In the genomic region with DNA sequence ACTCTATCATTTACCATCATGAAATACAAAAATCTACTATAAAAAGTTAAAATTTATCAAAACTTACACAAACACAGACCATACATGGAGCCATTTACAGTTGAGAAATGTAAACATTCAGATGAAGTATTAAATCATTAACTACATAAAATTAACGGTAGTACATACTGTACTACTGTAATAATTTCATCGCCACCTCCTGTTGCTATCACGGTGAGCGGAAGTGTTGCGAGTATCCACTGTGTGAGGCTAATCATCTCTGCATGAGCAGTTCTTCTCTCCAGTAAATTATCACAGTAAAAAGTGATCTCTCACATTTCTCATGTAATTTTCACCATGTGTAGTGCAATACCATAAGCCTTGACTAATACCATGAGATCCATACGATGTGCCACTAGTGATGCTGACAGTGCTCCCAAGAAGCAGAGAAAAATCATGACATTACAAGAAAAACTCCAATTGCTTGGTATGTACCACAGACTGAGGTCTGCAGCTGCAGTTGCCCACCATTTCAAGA, we compare ENCODE assay signal across 15 cellular contexts.
"Had no signal": no experiment of that assay in that cellular context is flagged by ENCODE, and none has a peak within 500 bp of the region (broad histone marks: within the 10 kb centered on the region; RNA-seq: fewer than 3 reads in every experiment).

No MANE protein-coding gene starts in this region.

- H3K4me3 Mint-ChIP-seq: memory B cell, neural crest cell had no signal

- DNase-seq: activated CD8-positive, alpha-beta memory T cell treated with anti-CD3 and anti-CD28 coated beads, Interleukin-2, amount 50 U/mL, for 48 hours; activated naive CD4-positive, alpha-beta T cell treated with Interleukin-2 at 50 U/mL for 16 hours; amniotic stem cell; caudate nucleus; colonic mucosa; esophagus squamous epithelium; hippocampal formation; left ventricle myocardium superior; sigmoid colon; spleen; tibial artery; uterus had no signal

- H3K27ac Mint-ChIP-seq: memory B cell had no signal

- H3K27me3 Mint-ChIP-seq: memory B cell had no signal

- ATAC-seq: activated CD4-positive, CD25-positive, alpha-beta regulatory T cell treated with anti-CD3 and anti-CD28 coated beads, Interleukin-2, amount 50 U/mL, for 24 hours; left ventricle myocardium superior had no signal
